In genomic region chr14:91354979-91355685, GRCh38 we compare ENCODE assay signal across 8 cellular contexts.
DNase-seq lines count a peak whose midpoint lies in the region; ATAC-seq and TF ChIP-seq lines count a peak whose summit lies in the region.

No MANE protein-coding gene starts in this region.

- TF ChIP-seq CTCF in MCF 10A (IDR thresholded peaks at IDR 0.05; ENCODE audit: unreplicated experiment) = peak; percentile 33
- TF ChIP-seq CTCF in mammary epithelial cell (conservative IDR thresholded peaks at IDR 0.05 in 1 of 2, IDR thresholded peaks at IDR 0.05 in 1 of 2; ENCODE audit: extremely low read depth in 1 of 2, insufficient read depth in 1 of 2, low read depth in 1 of 2, low read length in 2 of 2) = peak in 1 of 2 donors; percentile 23
- peak; percentile 91 for TF ChIP-seq CTCF in OCI-LY1 (IDR thresholded peaks at IDR 0.05; ENCODE audit: low read length)
- TF ChIP-seq CTCF in brain microvascular endothelial cell (IDR thresholded peaks at IDR 0.05; ENCODE audit: low read depth, low read length, missing control alignments) = peak; percentile 55
- peak; percentile 9 for TF ChIP-seq CTCF in smooth muscle cell (IDR thresholded peaks at IDR 0.05; ENCODE audit: borderline replicate concordance, insufficient read depth, poor library complexity, severe bottlenecking)

- CTCF ChIA-PET in MCF 10A (lab: Yijun Ruan, JAX) = interaction anchor here (0.7 to 6.7 kb wide), 5 partner anchors 9 to 60 kb away, joined by 3 to 41 read pairs (median 4); no protein-coding TSS in a partner anchor
- CTCF ChIA-PET in mammary epithelial cell (lab: Charles Lee; ENCODE audit: low non-redundant PET) = no interaction called here

- H3K27me3 Mint-ChIP-seq in MCF 10A (ENCODE audit: insufficient read depth, unreplicated experiment) = no peaks in the 10 kb centered on the region

- 86% methylated on average over 20 of the region's 27 CpGs for WGBS in mammary epithelial cell (ENCODE audit: low coverage, missing lambda C conversion rate)
- WGBS in smooth muscle cell (ENCODE audit: low lambda C conversion rate) = 74% methylated on average over 27 of the region's 27 CpGs

- no peak overlapping the region for H3K27ac Mint-ChIP-seq in MCF 10A (ENCODE audit: low read depth, unreplicated experiment)

- H3K79me2 ChIP-seq in mammary epithelial cell (ENCODE audit: insufficient read depth, low read length) (no peaks in the 10 kb centered on the region), OCI-LY1 (ENCODE audit: insufficient read depth, low read length) (peaks cover 8% of the 10 kb centered on the region), smooth muscle cell (ENCODE audit: low read depth) (no peaks in the 10 kb centered on the region)

- DNase-seq in MCF 10A (ENCODE audit: unreplicated experiment) (no peak), mammary epithelial cell (no peak), brain microvascular endothelial cell (no peak), smooth muscle cell (lab: John Stamatoyannopoulos, UW; ENCODE audit: unreplicated experiment) (no peak), dermis blood vessel endothelial cell (no peak), EL (no peak), sciatic nerve (ENCODE audit: low spot score) (no peak)

- H3K9me2 ChIP-seq in OCI-LY1 (ENCODE audit: low read depth, low read length) = no peaks in the 10 kb centered on the region

- H4K20me1 ChIP-seq in mammary epithelial cell (ENCODE audit: insufficient read depth, low read length) = no peaks in the 10 kb centered on the region
- no peaks in the 10 kb centered on the region for H4K20me1 ChIP-seq in OCI-LY1 (ENCODE audit: insufficient read depth, low read length)
- no peaks in the 10 kb centered on the region for H4K20me1 ChIP-seq in smooth muscle cell (ENCODE audit: low read depth)

- dilution Hi-C loops in mammary epithelial cell (cut with HindIII; ENCODE audit: low sequenced_read_pairs) = no loop called here

- no peak for ATAC-seq in sciatic nerve

- H3K4me3 Mint-ChIP-seq in MCF 10A (ENCODE audit: unreplicated experiment) = no peak overlapping the region

- H3K4me3 ChIP-seq in mammary epithelial cell (replicated peaks in 1 of 3; ENCODE audit: insufficient read depth in 1 of 3, low read depth in 2 of 3, low read length in 3 of 3) (no peak overlapping the region), OCI-LY1 (ENCODE audit: low read depth, low read length, poor library complexity, severe bottlenecking) (peak overlapping the region; percentile 51), brain microvascular endothelial cell (ENCODE audit: low read depth, low read length) (no peak overlapping the region), smooth muscle cell (no peak overlapping the region)

- in situ Hi-C loops in mammary epithelial cell (cut with MboI; ENCODE audit: low sequenced_read_pairs in 2 of 2) (no loop called here), brain microvascular endothelial cell (cut with HindIII; ENCODE audit: low pct_ligation_motif_present, low sequenced_read_pairs) (no loop called here)

- peaks cover 13% of the 10 kb centered on the region; the same call in 1 of the 2 replicates for H3F3A ChIP-seq in OCI-LY1 (ENCODE audit: insufficient read depth, low read length)
- no peaks in the 10 kb centered on the region for H3F3A ChIP-seq in smooth muscle cell (ENCODE audit: low read depth)

- H3K4me1 ChIP-seq in mammary epithelial cell (ENCODE audit: insufficient read depth, low read length) (no peaks in the 10 kb centered on the region), OCI-LY1 (ENCODE audit: insufficient read depth, low read length, severe bottlenecking) (peaks cover 98% of the 10 kb centered on the region), smooth muscle cell (ENCODE audit: low read depth) (peaks cover 16% of the 10 kb centered on the region)

- H3K4me2 ChIP-seq in mammary epithelial cell (ENCODE audit: insufficient read depth, low read depth, low read length) (no peak overlapping the region), OCI-LY1 (ENCODE audit: low read length) (peak overlapping the region; percentile 77), smooth muscle cell (no peak overlapping the region)

- BruUV-seq in MCF 10A (replicated peaks; lab: Mats Ljungman, UMichigan) (no TSS peak), mammary epithelial cell (replicated peaks; lab: Mats Ljungman, UMichigan) (no TSS peak)

- no peaks in the 10 kb centered on the region for H3K9me3 ChIP-seq in mammary epithelial cell (replicated peaks; ENCODE audit: insufficient read depth, low read length)
- H3K9me3 ChIP-seq in OCI-LY1 (ENCODE audit: low read length) = no peaks in the 10 kb centered on the region
- no peaks in the 10 kb centered on the region for H3K9me3 ChIP-seq in smooth muscle cell (replicated peaks; ENCODE audit: low read depth)

- H3K27me3 ChIP-seq in mammary epithelial cell (ENCODE audit: insufficient read depth, low read length) (no peaks in the 10 kb centered on the region), OCI-LY1 (ENCODE audit: insufficient read depth, low read length) (no peaks in the 10 kb centered on the region), brain microvascular endothelial cell (replicated peaks) (no peaks in the 10 kb centered on the region), smooth muscle cell (ENCODE audit: low read depth) (peaks cover 71% of the 10 kb centered on the region)

- H3K36me3 Mint-ChIP-seq in MCF 10A (ENCODE audit: insufficient read depth, unreplicated experiment) = peaks cover 13% of the 10 kb centered on the region

- no peaks in the 10 kb centered on the region for H3K9me3 Mint-ChIP-seq in MCF 10A (ENCODE audit: unreplicated experiment)

- POLR2A ChIA-PET in MCF 10A (lab: Yijun Ruan, JAX) = interaction anchor here (0.8 to 1.6 kb wide), 4 partner anchors 13 to 61 kb away, joined by 3 to 6 read pairs (median 4); no protein-coding TSS in a partner anchor

- H3K36me3 ChIP-seq in mammary epithelial cell (ENCODE audit: insufficient read depth, low read length) (no peaks in the 10 kb centered on the region), OCI-LY1 (ENCODE audit: insufficient read depth, low read length) (peaks cover 23% of the 10 kb centered on the region), brain microvascular endothelial cell (replicated peaks) (no peaks in the 10 kb centered on the region), smooth muscle cell (ENCODE audit: low read depth) (no peaks in the 10 kb centered on the region)

- peaks cover 21% of the 10 kb centered on the region for H3K4me1 Mint-ChIP-seq in MCF 10A (ENCODE audit: insufficient read depth, unreplicated experiment)

- intact Hi-C loops in MCF 10A (cut with micrococcal nuclease) (no loop called here), mammary epithelial cell (cut with micrococcal nuclease) (no loop called here), sciatic nerve (cut with DNase I) (no loop called here)

- H3K9ac ChIP-seq in mammary epithelial cell (ENCODE audit: insufficient read depth, low read length) (no peak overlapping the region), OCI-LY1 (ENCODE audit: low read length) (peak overlapping the region; percentile 50), smooth muscle cell (ENCODE audit: low read depth) (no peak overlapping the region)

- H2AFZ ChIP-seq in mammary epithelial cell (ENCODE audit: low read depth, low read length) (no peak overlapping the region), OCI-LY1 (ENCODE audit: low read length) (no peak overlapping the region), smooth muscle cell (ENCODE audit: low read depth) (no peak overlapping the region)

- H3K27ac ChIP-seq in mammary epithelial cell (ENCODE audit: insufficient read depth, low read depth, low read length) (no peak overlapping the region), OCI-LY1 (ENCODE audit: low read depth, low read length, poor library complexity, severe bottlenecking) (peak overlapping the region; percentile 97), brain microvascular endothelial cell (no peak overlapping the region), smooth muscle cell (ENCODE audit: low read depth) (no peak overlapping the region)
